23 cellular contexts compared by ENCODE assay signal in the genomic region with DNA sequence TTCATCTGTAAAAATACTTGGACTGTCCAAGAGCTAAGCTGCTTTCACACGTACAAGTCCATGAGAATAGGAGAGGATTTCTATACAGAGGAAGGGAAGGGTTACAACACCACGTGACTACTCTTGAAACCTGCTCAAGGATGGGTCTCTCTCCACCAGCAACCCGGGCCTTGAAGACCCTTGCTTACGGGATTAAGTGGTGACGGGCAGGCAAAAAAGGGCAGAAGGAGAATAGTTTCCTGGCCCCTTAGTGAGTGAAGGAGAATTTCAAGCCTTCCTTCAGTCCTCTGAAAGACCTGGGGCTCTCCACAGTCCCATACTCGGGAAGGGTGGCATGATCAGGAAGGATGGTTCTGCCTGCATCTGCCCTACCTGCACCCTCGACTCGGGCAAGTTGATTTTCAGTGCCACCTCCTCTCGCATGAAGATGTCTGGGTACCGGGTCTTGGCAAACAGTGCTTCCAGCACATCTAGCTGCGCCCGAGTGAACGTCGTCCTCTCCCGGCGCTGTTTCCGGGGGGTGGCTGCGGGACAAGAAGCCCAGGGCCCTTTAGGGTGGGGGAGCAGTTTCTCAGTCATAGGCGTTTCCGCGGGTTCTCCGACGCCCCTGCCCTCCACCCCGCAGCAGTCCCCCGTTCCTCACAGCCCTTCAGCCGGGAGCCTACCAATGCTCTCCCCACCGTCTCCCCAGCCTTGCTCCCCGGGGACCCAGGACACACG. TPM values are rescaled to one million over a fixed set of nuclear protein-coding genes. Genes with fewer than 3 reads are reported as not detected.
"Had no signal": no experiment of that assay in that cellular context is flagged by ENCODE, and none has a peak within 500 bp of the region (broad histone marks: within the 10 kb centered on the region; RNA-seq: fewer than 3 reads in every experiment).

No MANE protein-coding gene starts in this region.

- H3K36me3 ChIP-seq: colonic mucosa, gastroesophageal sphincter, sigmoid colon, transverse colon had no signal

- H3K9me3 Mint-ChIP-seq: activated naive CD4-positive, alpha-beta T cell treated with anti-CD3 and anti-CD28 coated beads, Interleukin-2, amount 10 ng/mL, durations not matched to agents 7 days and 5 days; activated T-helper 17 cell treated with anti-CD3 and anti-CD28 coated beads, Interleukin-2, amount 50 U/mL, for 72 hours; stimulated activated naive B cell treated with anti-CD40 and anti-IgM and Interleukin-4, amounts not matched to agents 10 μg/mL and 1 μg/mL and 100 μg/mL, for 72 hours had no signal

- H3K27ac ChIP-seq: colonic mucosa, gastroesophageal sphincter, sigmoid colon, transverse colon had no signal

- DNase-seq: activated CD4-positive, alpha-beta T cell treated with anti-CD3 and anti-CD28 coated beads for 36 hours; activated CD8-positive, alpha-beta memory T cell treated with anti-CD3 and anti-CD28 coated beads, Interleukin-2, amount 50 U/mL, for 48 hours; activated CD8-positive, alpha-beta T cell treated with anti-CD3 and anti-CD28 coated beads, Interleukin-2, amount 10 ng/mL, durations not matched to agents 7 days and 5 days; activated naive CD4-positive, alpha-beta T cell treated with anti-CD3 and anti-CD28 coated beads, Interleukin-2, amount 10 ng/mL, durations not matched to agents 7 days and 5 days; caudate nucleus; colonic mucosa; effector CD4-positive, alpha-beta T cell; left colon; naive thymus-derived CD4-positive, alpha-beta T cell; nucleus accumbens; sigmoid colon; stimulated activated CD4-positive, alpha-beta T cell treated with anti-CD3 and anti-CD28 coated beads, Interleukin-2, amount 100 ng/mL, for 24 hours; stimulated activated naive B cell treated with anti-CD40 and anti-IgM and Interleukin-4, amounts not matched to agents 10 μg/mL and 1 μg/mL and 100 μg/mL, for 72 hours; substantia nigra; T-helper 9 cell; transverse colon had no signal

- H3K4me1 ChIP-seq: colonic mucosa had no signal

- H3K4me3 Mint-ChIP-seq: activated CD4-positive, alpha-beta T cell treated with anti-CD3 and anti-CD28 coated beads for 36 hours; activated CD8-positive, alpha-beta T cell treated with anti-CD3 and anti-CD28 coated beads, Interleukin-2, amount 10 ng/mL, durations not matched to agents 7 days and 5 days; activated naive CD4-positive, alpha-beta T cell treated with anti-CD3 and anti-CD28 coated beads, Interleukin-2, amount 10 ng/mL, durations not matched to agents 7 days and 5 days; activated T-helper 17 cell treated with anti-CD3 and anti-CD28 coated beads, Interleukin-2, amount 50 U/mL, for 72 hours; naive thymus-derived CD4-positive, alpha-beta T cell; stimulated activated naive B cell treated with anti-CD40 and anti-IgM and Interleukin-4, amounts not matched to agents 10 μg/mL and 1 μg/mL and 100 μg/mL, for 72 hours had no signal

- H3K9me3 ChIP-seq: colonic mucosa, gastroesophageal sphincter, sigmoid colon, transverse colon had no signal

- H3K27ac Mint-ChIP-seq: activated CD4-positive, alpha-beta T cell treated with anti-CD3 and anti-CD28 coated beads for 36 hours; activated CD8-positive, alpha-beta T cell treated with anti-CD3 and anti-CD28 coated beads, Interleukin-2, amount 10 ng/mL, durations not matched to agents 7 days and 5 days; activated naive CD4-positive, alpha-beta T cell treated with anti-CD3 and anti-CD28 coated beads, Interleukin-2, amount 10 ng/mL, durations not matched to agents 7 days and 5 days; activated T-helper 17 cell treated with anti-CD3 and anti-CD28 coated beads, Interleukin-2, amount 50 U/mL, for 72 hours; naive thymus-derived CD4-positive, alpha-beta T cell; progenitor cell of endocrine pancreas; stimulated activated naive B cell treated with anti-CD40 and anti-IgM and Interleukin-4, amounts not matched to agents 10 μg/mL and 1 μg/mL and 100 μg/mL, for 72 hours had no signal

- H3K4me1 Mint-ChIP-seq: activated T-helper 17 cell treated with anti-CD3 and anti-CD28 coated beads, Interleukin-2, amount 50 U/mL, for 72 hours had no signal

- H3K36me3 Mint-ChIP-seq: stimulated activated naive B cell treated with anti-CD40 and anti-IgM and Interleukin-4, amounts not matched to agents 10 μg/mL and 1 μg/mL and 100 μg/mL, for 72 hours had no signal

- H3K4me3 ChIP-seq: colonic mucosa, gastroesophageal sphincter, sigmoid colon, transverse colon had no signal

RNA-seq across cellular contexts. Expression of a gene that starts 6.3 kb away (rescaled TPM):
- total RNA-seq: activated CD4-positive, alpha-beta T cell treated with anti-CD3 and anti-CD28 coated beads for 36 hours; activated CD8-positive, alpha-beta T cell treated with anti-CD3 and anti-CD28 coated beads, Interleukin-2, amount 10 ng/mL, durations not matched to agents 7 days and 5 days; activated T-helper 17 cell treated with anti-CD3 and anti-CD28 coated beads, Interleukin-2, amount 50 U/mL, for 72 hours; colonic mucosa; epithelial cell of proximal tubule; gastroesophageal sphincter; left colon; lung microvascular endothelial cell; mononuclear cell; naive thymus-derived CD4-positive, alpha-beta T cell; progenitor cell of endocrine pancreas; sigmoid colon; transverse colon had no signal
- polyA plus RNA-seq: adipose tissue; naive thymus-derived CD4-positive, alpha-beta T cell; sigmoid colon had no signal
